In genomic region chr11:42494459-42494858, GRCh38 we compare ENCODE assay signal across 29 cellular contexts.
DNase-seq lines count a peak whose midpoint lies in the region; ATAC-seq and TF ChIP-seq lines count a peak whose summit lies in the region.
"Had no signal": no experiment of that assay in that cellular context is flagged by ENCODE, and none has a peak within 500 bp of the region (broad histone marks: within the 10 kb centered on the region; RNA-seq: fewer than 3 reads in every experiment).

No MANE protein-coding gene starts in this region.

- no peaks in the 10 kb centered on the region for H3K9me3 Mint-ChIP-seq in WTC11

- POLR2A ChIA-PET in WTC11 (lab: Charles Lee): no interaction called here

- H3K4me3 Mint-ChIP-seq in WTC11: no peak overlapping the region
- H3K4me3 Mint-ChIP-seq: B cell; CD14-positive monocyte; CD4-positive, alpha-beta memory T cell; CD4-positive, alpha-beta T cell; CD4-positive, CD25-positive, alpha-beta regulatory T cell; CD8-positive, alpha-beta memory T cell; CD8-positive, alpha-beta T cell had no signal

- no peaks in the 10 kb centered on the region for H3K27me3 ChIP-seq in effector memory CD4-positive, alpha-beta T cell (replicated peaks; ENCODE audit: control insufficient read depth, insufficient read depth, low read length, poor library complexity, severe bottlenecking)
- H3K27me3 ChIP-seq: BE2C; BLaER1; BLaER1 treated with 17β-estradiol and CSF1 and Interleukin-3, amounts not matched to agents 10 nM and 100 nM had no signal

- no peaks in the 10 kb centered on the region for H3K27me3 Mint-ChIP-seq in WTC11 (ENCODE audit: low read depth)
- H3K27me3 Mint-ChIP-seq: B cell; CD4-positive, alpha-beta memory T cell; CD4-positive, alpha-beta T cell; CD4-positive, CD25-positive, alpha-beta regulatory T cell; CD8-positive, alpha-beta memory T cell had no signal

- CTCF ChIA-PET in WTC11 (lab: Charles Lee): no interaction called here

- no peaks in the 10 kb centered on the region for H3K9me3 ChIP-seq in effector memory CD4-positive, alpha-beta T cell (ENCODE audit: control insufficient read depth, low read length)
- H3K9me3 ChIP-seq: A549; BE2C; BLaER1; BLaER1 treated with 17β-estradiol and CSF1 and Interleukin-3, amounts not matched to agents 10 nM and 100 nM; Caco-2 had no signal

- no peak overlapping the region for H3K27ac Mint-ChIP-seq in WTC11
- H3K27ac Mint-ChIP-seq: B cell; CD14-positive monocyte; CD4-positive, alpha-beta memory T cell; CD4-positive, alpha-beta T cell; CD4-positive, CD25-positive, alpha-beta regulatory T cell; CD8-positive, alpha-beta memory T cell; CD8-positive, alpha-beta T cell had no signal

- H3K4me3 ChIP-seq in effector memory CD4-positive, alpha-beta T cell (ENCODE audit: insufficient read depth, low read depth, low read length, poor library complexity, severe bottlenecking): no peak overlapping the region
- H3K4me3 ChIP-seq: A549; BLaER1; BLaER1 treated with 17β-estradiol and CSF1 and Interleukin-3, amounts not matched to agents 10 nM and 100 nM had no signal

- H3K4me1 ChIP-seq in effector memory CD4-positive, alpha-beta T cell (ENCODE audit: control insufficient read depth, insufficient read depth, low read length, poor library complexity, severe bottlenecking): no peaks in the 10 kb centered on the region
- H3K4me1 ChIP-seq: A549, BE2C, Caco-2 had no signal

- no peak overlapping the region for H3K27ac ChIP-seq in effector memory CD4-positive, alpha-beta T cell (ENCODE audit: insufficient read depth, low read length, poor library complexity, severe bottlenecking)
- H3K27ac ChIP-seq: 22Rv1; A549; BLaER1; BLaER1 treated with 17β-estradiol and CSF1 and Interleukin-3, amounts not matched to agents 10 nM and 100 nM; C4-2B had no signal

- DNase-seq in WTC11 (ENCODE audit: low spot score): no peak
- DNase-seq in effector memory CD4-positive, alpha-beta T cell: no peak
- DNase-seq: 8988T; ACHN; AML-193; BE2C; C1 segment of cervical spinal cord; Caco-2; Calu3; CD4-positive, alpha-beta memory T cell; CD4-positive, alpha-beta T cell; CD4-positive, CD25-positive, alpha-beta regulatory T cell; CD8-positive, alpha-beta memory T cell; CD8-positive, alpha-beta T cell; COR-L47; DMS 273 treated with DMSO at 0.1 percent for 48 hours; DMS153; DMS53; DMS79; DMS79 treated with DMSO at 0.1 percent for 48 hours; DND-41; EL had no signal

- H3K36me3 Mint-ChIP-seq in WTC11: no peaks in the 10 kb centered on the region
- H3K36me3 Mint-ChIP-seq: CD14-positive monocyte; CD4-positive, alpha-beta memory T cell; CD4-positive, CD25-positive, alpha-beta regulatory T cell; CD8-positive, alpha-beta memory T cell; CD8-positive, alpha-beta T cell had no signal

- no peaks in the 10 kb centered on the region for H3K36me3 ChIP-seq in effector memory CD4-positive, alpha-beta T cell (ENCODE audit: control insufficient read depth, insufficient read depth, low read length)
- H3K36me3 ChIP-seq: BE2C; BLaER1; BLaER1 treated with 17β-estradiol and CSF1 and Interleukin-3, amounts not matched to agents 10 nM and 100 nM had no signal

- H3K4me1 Mint-ChIP-seq in WTC11: no peaks in the 10 kb centered on the region
- H3K4me1 Mint-ChIP-seq: B cell; CD14-positive monocyte; CD4-positive, alpha-beta memory T cell; CD8-positive, alpha-beta memory T cell had no signal

- no peak for TF ChIP-seq CTCF in WTC11 (IDR thresholded peaks at IDR 0.05)

- ATAC-seq in WTC11: no peak
- ATAC-seq: A549; CD8-positive, alpha-beta T cell had no signal

TF ChIP-seq in WTC11, 78 proteins besides CTCF, POLR2A, EP300 and RAD21:
- peak; percentile 92 for TF ChIP-seq HMGA2 (CRISPR knock-in tag; IDR thresholded peaks at IDR 0.05)
- no peak for TF ChIP-seq MYBL2 (CRISPR knock-in tag; IDR thresholded peaks at IDR 0.05)
